ENCODE assay signal across 4 cellular contexts in the genomic region with DNA sequence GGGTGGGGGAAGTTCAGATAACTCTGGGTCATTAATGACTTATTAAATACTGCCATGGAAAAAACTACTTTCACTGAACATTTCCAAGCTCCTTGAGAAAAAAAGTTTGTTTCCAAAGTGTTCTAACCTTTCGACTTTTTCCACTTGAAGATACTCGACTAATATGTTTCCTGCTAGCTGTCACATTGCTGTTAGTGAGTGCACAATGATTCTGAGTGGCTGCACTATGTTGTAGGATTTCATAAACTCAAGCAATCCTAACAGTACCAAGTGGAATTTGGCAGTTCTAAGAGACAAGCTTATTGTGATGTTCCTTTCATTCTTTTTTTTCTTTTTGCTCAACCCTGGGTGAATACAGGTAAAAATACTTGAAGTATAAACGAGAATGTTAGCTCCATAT. TPM values are rescaled to one million over a fixed set of nuclear protein-coding genes. Genes with fewer than 3 reads are reported as not detected.
"Had no signal": no experiment of that assay in that cellular context is flagged by ENCODE, and none has a peak within 500 bp of the region (broad histone marks: within the 10 kb centered on the region; RNA-seq: fewer than 3 reads in every experiment).

No MANE protein-coding gene starts in this region.

- ATAC-seq: GM12878 had no signal

- DNase-seq: GDM1, GF-D8 had no signal

- H3K4me3 ChIP-seq: GM12878 had no signal

RNA-seq across cellular contexts. Expression of a gene that starts 33.4 kb away (rescaled TPM):
- total RNA-seq: G401, GM12878 had no signal
- polyA plus RNA-seq: GM12878 had no signal
